ENCODE assay signal across 1 cellular context in genomic region chr20:53925651-53926401, GRCh38.
TF ChIP-seq lines count a peak whose summit lies in the region.

No MANE protein-coding gene starts in this region.

TF ChIP-seq in K562, 482 proteins besides CTCF, POLR2A, EP300 and RAD21 (continued from another document):
- 0 out of 2 replicates have a peak, but pooled peaks have one; percentile 40 for TF ChIP-seq ZNF589 (CRISPR knock-in tag; IDR thresholded peaks at IDR 0.05; ENCODE audit: low read depth)
- TF ChIP-seq ZNF431 (CRISPR knock-in tag; IDR thresholded peaks at IDR 0.05): no peak
- peak; percentile 55 for TF ChIP-seq RBM25 (IDR thresholded peaks at IDR 0.05; ENCODE audit: low read depth, low read length, severe bottlenecking)
- no peak for TF ChIP-seq MYNN (IDR thresholded peaks at IDR 0.05)
- no peak for TF ChIP-seq MYNN (CRISPR knock-in tag; IDR thresholded peaks at IDR 0.05)
- TF ChIP-seq RBM22 (IDR thresholded peaks at IDR 0.05; ENCODE audit: low read depth, low read length, poor library complexity, severe bottlenecking): no peak
- peak in 1 of 3 experiments; percentile 66; a peak in 1 of 6 replicates for TF ChIP-seq ZBTB11 (CRISPR knock-in tag; IDR thresholded peaks at IDR 0.05)
